ENCODE assay signal across 8 cellular contexts in the genomic region with DNA sequence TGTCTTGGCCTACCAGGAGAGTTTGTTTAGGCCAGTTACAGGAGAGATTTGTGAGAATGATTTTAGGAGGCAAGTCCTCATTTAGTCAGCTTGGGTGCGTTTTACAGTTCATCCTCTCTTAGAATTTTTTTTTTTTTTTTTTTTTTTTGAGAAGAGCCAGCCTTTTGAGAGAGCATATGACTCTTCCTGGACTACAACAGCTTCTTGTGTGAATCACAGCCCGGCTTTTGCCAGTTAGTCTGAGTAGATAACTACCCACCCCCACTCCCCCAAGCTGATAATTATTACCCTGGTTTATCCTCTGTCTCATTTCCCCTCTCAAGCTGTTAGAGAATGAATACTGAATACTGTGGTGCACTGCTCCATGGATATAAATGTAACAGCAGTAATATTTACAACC. TPM values are rescaled to one million over a fixed set of nuclear protein-coding genes. Genes with fewer than 3 reads are reported as not detected.
DNase-seq lines count a peak whose midpoint lies in the region; ATAC-seq and TF ChIP-seq lines count a peak whose summit lies in the region.

No MANE protein-coding gene starts in this region.

- 6 to 9% methylated on average over 2 of the region's 2 CpGs for WGBS in body of pancreas, 2 donors
- 0% methylated on average over 2 of the region's 2 CpGs for WGBS in right lobe of liver (ENCODE audit: insufficient coverage, low coverage, low lambda C conversion rate, missing lambda C conversion rate)

- H3K36me3 ChIP-seq in body of pancreas (replicated peaks in 1 of 2; ENCODE audit: insufficient read depth in 1 of 2, low read depth in 2 of 2) (no peaks in the 10 kb centered on the region), right lobe of liver (no peaks in the 10 kb centered on the region), thoracic aorta (no peaks in the 10 kb centered on the region)

- intact Hi-C loops in body of pancreas (cut with DNase I) = no loop called here
- intact Hi-C loops in right lobe of liver (cut with DNase I) = no loop called here

- DNase-seq in EL (peak; percentile 89), NCI-H446 treated with DMSO at 0.1 percent for 48 hours (lab: John Stamatoyannopoulos, UW) (peak; percentile 20), body of pancreas (peak in 1 of 4 donors; percentile 63), right lobe of liver (no peak), thoracic aorta (ENCODE audit: low spot score) (peak; percentile 45), NCI-H1694 treated with DMSO at 0.1 percent for 48 hours (lab: John Stamatoyannopoulos, UW) (no peak), GOT3 (lab: John Stamatoyannopoulos, UW) (no peak)

- H3K27ac ChIP-seq in body of pancreas (peak overlapping the region; percentile 41 to 99 (median 97)), right lobe of liver (peak overlapping the region; percentile 93 to 99 (median 98)), thoracic aorta (peak overlapping the region; percentile 88 to 98)

- H3K27me3 ChIP-seq in body of pancreas = no peaks in the 10 kb centered on the region
- H3K27me3 ChIP-seq in right lobe of liver = no peaks in the 10 kb centered on the region
- no peaks in the 10 kb centered on the region for H3K27me3 ChIP-seq in thoracic aorta (replicated peaks; ENCODE audit: insufficient read depth)

- ATAC-seq in body of pancreas (no peak), right lobe of liver (peak in 2 of 4 donors; percentile 0 to 21), thoracic aorta (ENCODE audit: insufficient number of reproducible peaks, low FRiP score, low read depth) (no peak), HG02840 (IDR thresholded peaks at IDR 0.05; ENCODE audit: low FRiP score, unreplicated experiment) (no peak)

- H3K9me3 ChIP-seq in body of pancreas (no peaks in the 10 kb centered on the region), right lobe of liver (no peaks in the 10 kb centered on the region), thoracic aorta (no peaks in the 10 kb centered on the region)

- no peak for TF ChIP-seq CTCF in body of pancreas (IDR thresholded peaks at IDR 0.05)
- no peak for TF ChIP-seq CTCF in right lobe of liver (IDR thresholded peaks at IDR 0.05)
- no peak for TF ChIP-seq CTCF in thoracic aorta (IDR thresholded peaks at IDR 0.05)

- H3K4me1 ChIP-seq in body of pancreas = peaks cover 82% of the 10 kb centered on the region
- H3K4me1 ChIP-seq in right lobe of liver = peaks cover 0 to 71% (median 16%) of the 10 kb centered on the region in 4 donors
- peaks cover 61 to 86% of the 10 kb centered on the region in 2 donors for H3K4me1 ChIP-seq in thoracic aorta (ENCODE audit: control insufficient read depth in 1 of 2, low read depth in 2 of 2)

- H3K4me3 ChIP-seq in body of pancreas (no peak overlapping the region), right lobe of liver (peak overlapping the region in 2 of 3 donors; percentile 3 to 27), thoracic aorta (peak overlapping the region; percentile 21)

- TF ChIP-seq POLR2A in body of pancreas (IDR thresholded peaks at IDR 0.05) (no peak), right lobe of liver (IDR thresholded peaks at IDR 0.05) (no peak)

RNA-seq across cellular contexts. Expression of gene CHD2, which starts 7.8 kb away (rescaled TPM):
- 10 to 100 TPM; 63.9 to 70.0 TPM for total RNA-seq in body of pancreas
- total RNA-seq in right lobe of liver = 10 to 100 TPM; 41.4 to 65.0 (median 56.6) TPM
- 100 to 1,000 TPM; 143 to 148 TPM for total RNA-seq in thoracic aorta

Comparison
In these comparisons a context has a peak if more than half of its experiments do, and no peak if none do; other contexts are left out.
1. DNase-seq: peak in EL (single experiment), NCI-H446 treated with DMSO at 0.1 percent for 48 hours (single experiment) and thoracic aorta (single experiment); none in right lobe of liver (0 of 3), NCI-H1694 treated with DMSO at 0.1 percent for 48 hours (single experiment) and GOT3 (single experiment).
2. H3K4me3 ChIP-seq: peak in right lobe of liver (2 of 3) and thoracic aorta (single experiment); none in body of pancreas (0 of 2).
3. Peak in every context shown above with its lines, with median percentiles within 50 percentile points of each other: H3K27ac ChIP-seq.